In genomic region chr11:65181569-65182257, GRCh38 we compare ENCODE assay signal across 8 cellular contexts. TPM values are rescaled to one million over a fixed set of nuclear protein-coding genes. Genes with fewer than 3 reads are reported as not detected.
DNase-seq lines count a peak whose midpoint lies in the region; FAIRE-seq and TF ChIP-seq lines count a peak whose summit lies in the region.

TSS of gene CAPN1 (plus strand) at chr11:65181928. CDS start at chr11:65182702, 774 bp downstream.

- H3K4me3 ChIP-seq in HAP-1 (peak within 1 kb of the TSS; percentile 75), astrocyte (ENCODE audit: insufficient read depth, low read depth, low read length) (peak within 1 kb of the TSS; percentile 85)

- peak within 1 kb of the TSS; percentile 92 for H3K9ac ChIP-seq in astrocyte (ENCODE audit: low read length)

- H3K27me3 Mint-ChIP-seq in astrocyte (ENCODE audit: low read depth, unreplicated experiment), result no peaks in the 10 kb centered on the region

- peak within 1 kb of the TSS; percentile 48 for H3K27ac ChIP-seq in astrocyte (ENCODE audit: low read depth, low read length)

- peaks cover 15% of the 10 kb centered on the region for H3K4me1 Mint-ChIP-seq in astrocyte (ENCODE audit: low read depth, unreplicated experiment)

- H4K20me1 ChIP-seq in astrocyte (ENCODE audit: insufficient read depth, low read length), result peaks cover 38% of the 10 kb centered on the region

- in situ Hi-C loops in HAP-1 (cut with MboI; ENCODE audit: low sequenced_read_pairs), result no loop called here

- peaks cover 38% of the 10 kb centered on the region for H3K79me2 ChIP-seq in astrocyte (ENCODE audit: insufficient read depth, low read length)

- DNase-seq in Daoy (ENCODE audit: low read depth), result peak; percentile 94
- peak; percentile 65 to 85 for DNase-seq in HAP-1 (ENCODE audit: low spot score in 2 of 2)
- DNase-seq in NCI-H1436 (lab: John Stamatoyannopoulos, UW), result peak; percentile 67
- DNase-seq in T-helper 9 cell, result peak; percentile 55
- peak; percentile 81 for DNase-seq in astrocyte (ENCODE audit: low read depth)
- peak; percentile 93 for DNase-seq in hepatic stellate cell (ENCODE audit: low spot score)
- DNase-seq in retina, result peak; percentile 78
- no peak for DNase-seq in NCI-H524 treated with DMSO at 0.1 percent for 48 hours (lab: John Stamatoyannopoulos, UW)

- H3K27ac Mint-ChIP-seq in astrocyte (ENCODE audit: unreplicated experiment), result peak within 1 kb of the TSS; percentile 89

- H3K4me1 ChIP-seq in HAP-1 (peaks cover 15% of the 10 kb centered on the region), astrocyte (ENCODE audit: insufficient read depth, low read length) (peaks cover 16% of the 10 kb centered on the region)

- H3K9me3 Mint-ChIP-seq in astrocyte (ENCODE audit: unreplicated experiment), result no peaks in the 10 kb centered on the region

- TF ChIP-seq CTCF in astrocyte (IDR thresholded peaks at IDR 0.05; ENCODE audit: insufficient read depth, low read depth, low read length), result no peak

- peaks cover 4% of the 10 kb centered on the region for H3K36me3 ChIP-seq in HAP-1 (replicated peaks)
- H3K36me3 ChIP-seq in astrocyte (ENCODE audit: insufficient read depth, low read length), result peaks cover 3% of the 10 kb centered on the region

- H3K4me2 ChIP-seq in astrocyte (ENCODE audit: low read length), result peak within 1 kb of the TSS; percentile 94

- peaks cover 11% of the 10 kb centered on the region for H3K36me3 Mint-ChIP-seq in astrocyte (ENCODE audit: low read depth, unreplicated experiment)

- peak within 1 kb of the TSS; percentile 99 for H3K4me3 Mint-ChIP-seq in astrocyte (ENCODE audit: unreplicated experiment)

- peak within 1 kb of the TSS; percentile 84 for H2AFZ ChIP-seq in astrocyte (ENCODE audit: low read depth, low read length)

- no peaks in the 10 kb centered on the region for H3K27me3 ChIP-seq in HAP-1 (ENCODE audit: low read depth)
- no peaks in the 10 kb centered on the region for H3K27me3 ChIP-seq in astrocyte (ENCODE audit: insufficient read depth, low read length)

- H3K9me3 ChIP-seq in HAP-1 (no peaks in the 10 kb centered on the region), astrocyte (ENCODE audit: insufficient read depth, low read depth, low read length) (no peaks in the 10 kb centered on the region)

- FAIRE-seq in astrocyte (lab: Jason Lieb, UNC), result no peak

RNA-seq across cellular contexts. Expression of gene CAPN1, which starts in this region (rescaled TPM):
- total RNA-seq in Daoy (2014; rRNA removed; shearing (Covaris generic)), result 30.1 and 30.7 TPM in 2 replicates
- 178 and 217 TPM in 2 replicates for total RNA-seq in astrocyte
